In genomic region chr10:106044511-106044910, GRCh38 we compare ENCODE assay signal across 23 cellular contexts.
"Had no signal": no experiment of that assay in that cellular context is flagged by ENCODE, and none has a peak within 500 bp of the region (broad histone marks: within the 10 kb centered on the region; RNA-seq: fewer than 3 reads in every experiment).

No MANE protein-coding gene starts in this region.

- H3K9me3 ChIP-seq: colonic mucosa, thyroid gland had no signal

- H3K27ac ChIP-seq: brain microvascular endothelial cell, colonic mucosa, epithelial cell of prostate, foreskin keratinocyte, thyroid gland had no signal

- DNase-seq: activated CD4-positive, alpha-beta memory T cell treated with anti-CD3 and anti-CD28 coated beads, Interleukin-2, amount 10 ng/mL, durations not matched to agents 7 days and 5 days; activated CD4-positive, alpha-beta T cell treated with anti-CD3 and anti-CD28 coated beads for 36 hours; activated CD8-positive, alpha-beta memory T cell treated with anti-CD3 and anti-CD28 coated beads, Interleukin-2, amount 10 ng/mL, durations not matched to agents 7 days and 5 days; activated naive CD4-positive, alpha-beta T cell treated with Interleukin-2 at 50 U/mL for 16 hours; activated naive CD8-positive, alpha-beta T cell treated with anti-CD3 and anti-CD28 coated beads, Interleukin-2, amount 10 ng/mL, durations not matched to agents 7 days and 5 days; colonic mucosa; endodermal cell; hippocampal formation; left colon; midbrain; occipital lobe; posterior cingulate gyrus; stimulated activated CD4-positive, alpha-beta T cell treated with anti-CD3 and anti-CD28 coated beads, Interleukin-12 subunit alpha, Interleukin-12 subunit beta, amount 100 ng/mL, for 4 hours; stimulated activated CD4-positive, alpha-beta T cell treated with anti-CD3 and anti-CD28 coated beads, Interleukin-1b, Interleukin-23, amount 100 ng/mL, for 48 hours; stimulated activated naive CD4-positive, alpha-beta T cell treated with Interleukin-2 at 50 U/mL for 16 hours; thyroid gland had no signal

- H3K36me3 Mint-ChIP-seq: activated CD8-positive, alpha-beta memory T cell treated with anti-CD3 and anti-CD28 coated beads, Interleukin-2, amount 10 ng/mL, durations not matched to agents 7 days and 5 days; activated naive CD8-positive, alpha-beta T cell treated with anti-CD3 and anti-CD28 coated beads, Interleukin-2, amount 10 ng/mL, durations not matched to agents 7 days and 5 days; WTC11 had no signal

- H3K9me3 Mint-ChIP-seq: endodermal cell, WTC11 had no signal

- H3K4me3 ChIP-seq: colonic mucosa, lung, thyroid gland had no signal

- H3K36me3 ChIP-seq: brain microvascular endothelial cell, colonic mucosa, thyroid gland had no signal

- H3K4me3 Mint-ChIP-seq: activated CD4-positive, alpha-beta memory T cell treated with anti-CD3 and anti-CD28 coated beads, Interleukin-2, amount 10 ng/mL, durations not matched to agents 7 days and 5 days; activated CD4-positive, alpha-beta T cell treated with anti-CD3 and anti-CD28 coated beads for 36 hours; activated CD8-positive, alpha-beta memory T cell treated with anti-CD3 and anti-CD28 coated beads, Interleukin-2, amount 10 ng/mL, durations not matched to agents 7 days and 5 days; activated naive CD8-positive, alpha-beta T cell treated with anti-CD3 and anti-CD28 coated beads, Interleukin-2, amount 10 ng/mL, durations not matched to agents 7 days and 5 days; activated T-helper 17 cell treated with anti-CD3 and anti-CD28 coated beads, Interleukin-2, amount 50 U/mL, for 72 hours; central memory CD8-positive, alpha-beta T cell; endodermal cell; WTC11 had no signal

- H3K27me3 ChIP-seq: brain microvascular endothelial cell, colonic mucosa, foreskin keratinocyte, thyroid gland had no signal

- H3K4me1 Mint-ChIP-seq: activated CD4-positive, alpha-beta memory T cell treated with anti-CD3 and anti-CD28 coated beads, Interleukin-2, amount 10 ng/mL, durations not matched to agents 7 days and 5 days; activated CD4-positive, alpha-beta T cell treated with anti-CD3 and anti-CD28 coated beads for 36 hours; activated CD8-positive, alpha-beta memory T cell treated with anti-CD3 and anti-CD28 coated beads, Interleukin-2, amount 10 ng/mL, durations not matched to agents 7 days and 5 days; activated naive CD8-positive, alpha-beta T cell treated with anti-CD3 and anti-CD28 coated beads, Interleukin-2, amount 10 ng/mL, durations not matched to agents 7 days and 5 days; activated T-helper 17 cell treated with anti-CD3 and anti-CD28 coated beads, Interleukin-2, amount 50 U/mL, for 72 hours; central memory CD8-positive, alpha-beta T cell; endodermal cell had no signal

- ATAC-seq: activated CD4-positive, alpha-beta T cell treated with anti-CD3 and anti-CD28 coated beads for 36 hours; activated CD8-positive, alpha-beta memory T cell treated with anti-CD3 and anti-CD28 coated beads, Interleukin-2, amount 10 ng/mL, durations not matched to agents 7 days and 5 days; activated T-helper 17 cell treated with anti-CD3 and anti-CD28 coated beads, Interleukin-2, amount 50 U/mL, for 72 hours; foreskin keratinocyte; left colon; WTC11 had no signal

- H3K27ac Mint-ChIP-seq: activated CD4-positive, alpha-beta memory T cell treated with anti-CD3 and anti-CD28 coated beads, Interleukin-2, amount 10 ng/mL, durations not matched to agents 7 days and 5 days; activated CD4-positive, alpha-beta T cell treated with anti-CD3 and anti-CD28 coated beads for 36 hours; activated CD8-positive, alpha-beta memory T cell treated with anti-CD3 and anti-CD28 coated beads, Interleukin-2, amount 10 ng/mL, durations not matched to agents 7 days and 5 days; activated naive CD8-positive, alpha-beta T cell treated with anti-CD3 and anti-CD28 coated beads, Interleukin-2, amount 10 ng/mL, durations not matched to agents 7 days and 5 days; activated T-helper 17 cell treated with anti-CD3 and anti-CD28 coated beads, Interleukin-2, amount 50 U/mL, for 72 hours; endodermal cell; WTC11 had no signal

- H3K27me3 Mint-ChIP-seq: activated CD4-positive, alpha-beta memory T cell treated with anti-CD3 and anti-CD28 coated beads, Interleukin-2, amount 10 ng/mL, durations not matched to agents 7 days and 5 days; activated CD4-positive, alpha-beta T cell treated with anti-CD3 and anti-CD28 coated beads for 36 hours; activated CD8-positive, alpha-beta memory T cell treated with anti-CD3 and anti-CD28 coated beads, Interleukin-2, amount 10 ng/mL, durations not matched to agents 7 days and 5 days; activated naive CD8-positive, alpha-beta T cell treated with anti-CD3 and anti-CD28 coated beads, Interleukin-2, amount 10 ng/mL, durations not matched to agents 7 days and 5 days; activated T-helper 17 cell treated with anti-CD3 and anti-CD28 coated beads, Interleukin-2, amount 50 U/mL, for 72 hours; central memory CD8-positive, alpha-beta T cell had no signal
